In genomic region chr14:51495319-51495718, GRCh38 we compare ENCODE assay signal across 1 cellular context.
TF ChIP-seq lines count a peak whose summit lies in the region.

No MANE protein-coding gene starts in this region.

TF ChIP-seq in K562, 482 proteins besides CTCF, POLR2A, EP300 and RAD21 (continued from another document):
- TF ChIP-seq HMBOX1 (IDR thresholded peaks at IDR 0.05) (no peak), MIER1 (IDR thresholded peaks at IDR 0.05; ENCODE audit: low read depth) (no peak), ARID4B (CRISPR knock-in tag; IDR thresholded peaks at IDR 0.05) (no peak), ETV5 (CRISPR knock-in tag; IDR thresholded peaks at IDR 0.05; ENCODE audit: low read depth) (no peak), BACH1 (tag; IDR thresholded peaks at IDR 0.05) (no peak)
